15 cellular contexts compared by ENCODE assay signal in the genomic region with DNA sequence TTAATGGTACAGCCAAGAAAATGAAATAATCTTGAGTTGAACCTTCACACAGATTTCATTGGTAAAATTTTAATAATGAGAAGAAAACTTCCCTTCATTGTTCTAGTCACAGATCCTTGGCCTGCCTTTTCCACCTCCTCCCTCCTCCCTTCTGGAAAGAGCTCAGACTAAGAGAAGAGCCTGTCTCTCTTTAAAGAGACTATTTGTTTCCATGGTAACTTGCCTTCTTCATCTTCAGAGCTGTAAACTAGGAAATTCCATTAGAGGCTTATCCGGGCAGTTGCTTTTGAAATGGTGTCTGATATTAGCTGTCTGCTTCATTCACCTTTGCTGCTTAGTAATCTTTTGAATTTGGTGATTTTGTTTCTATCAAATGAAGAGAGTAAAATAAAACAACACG.
"Had no signal": no experiment of that assay in that cellular context is flagged by ENCODE, and none has a peak within 500 bp of the region (broad histone marks: within the 10 kb centered on the region; RNA-seq: fewer than 3 reads in every experiment).

No MANE protein-coding gene starts in this region.

- H3K27ac ChIP-seq: cardiac muscle cell, testis had no signal

- H3K4me3 Mint-ChIP-seq: activated B cell treated with CpG ODN at 0.5 μM for 24 hours; activated CD4-positive, alpha-beta T cell treated with anti-CD3 and anti-CD28 coated beads, Interleukin-2, amount 10 ng/mL, durations not matched to agents 24 days and 14 days; activated naive CD4-positive, alpha-beta T cell treated with anti-CD3 and anti-CD28 coated beads for 36 hours; activated T-helper 17 cell treated with anti-CD3 and anti-CD28 coated beads, Interleukin-2, amount 50 U/mL, for 72 hours; immature natural killer cell; naive thymus-derived CD8-positive, alpha-beta T cell; stimulated activated naive CD8-positive, alpha-beta T cell treated with anti-CD3 and anti-CD28 coated beads, Interleukin-15, amount 100 ng/mL, for 72 hours had no signal

- H3K4me3 ChIP-seq: cardiac muscle cell, lung, mucosa of descending colon, testis had no signal

- H3K9me3 Mint-ChIP-seq: activated T-helper 17 cell treated with anti-CD3 and anti-CD28 coated beads, Interleukin-2, amount 50 U/mL, for 72 hours had no signal

- H3K27me3 ChIP-seq: cardiac muscle cell, testis had no signal

- H3K36me3 ChIP-seq: cardiac muscle cell had no signal

- FAIRE-seq: colon had no signal

- H3K9me3 ChIP-seq: mucosa of descending colon, testis had no signal

- H3K4me1 Mint-ChIP-seq: immature natural killer cell had no signal

- H3K27ac Mint-ChIP-seq: activated B cell treated with CpG ODN at 0.5 μM for 24 hours; activated CD4-positive, alpha-beta T cell treated with anti-CD3 and anti-CD28 coated beads, Interleukin-2, amount 10 ng/mL, durations not matched to agents 24 days and 14 days; activated naive CD4-positive, alpha-beta T cell treated with anti-CD3 and anti-CD28 coated beads for 36 hours; activated T-helper 17 cell treated with anti-CD3 and anti-CD28 coated beads, Interleukin-2, amount 50 U/mL, for 72 hours; immature natural killer cell; naive thymus-derived CD8-positive, alpha-beta T cell; stimulated activated naive CD8-positive, alpha-beta T cell treated with anti-CD3 and anti-CD28 coated beads, Interleukin-15, amount 100 ng/mL, for 72 hours had no signal

- DNase-seq: activated B cell treated with CpG ODN at 0.5 μM for 24 hours; activated CD4-positive, alpha-beta T cell treated with anti-CD3 and anti-CD28 coated beads, Interleukin-2, amount 10 ng/mL, durations not matched to agents 24 days and 14 days; activated naive CD4-positive, alpha-beta T cell treated with anti-CD3 and anti-CD28 coated beads for 36 hours; effector CD8-positive, alpha-beta T cell; immature natural killer cell; mucosa of descending colon; naive thymus-derived CD8-positive, alpha-beta T cell; stimulated activated CD4-positive, alpha-beta T cell treated with anti-CD3 and anti-CD28 coated beads, Interleukin-15, amount 100 ng/mL, for 24 hours; stimulated activated CD4-positive, alpha-beta T cell treated with anti-CD3 and anti-CD28 coated beads, Interleukin-4, amount 100 ng/mL, for 24 hours; stimulated activated naive CD8-positive, alpha-beta T cell treated with anti-CD3 and anti-CD28 coated beads, Interleukin-15, amount 100 ng/mL, for 72 hours; testis had no signal

- ATAC-seq: activated T-helper 17 cell treated with anti-CD3 and anti-CD28 coated beads, Interleukin-2, amount 50 U/mL, for 72 hours; mucosa of descending colon; naive thymus-derived CD8-positive, alpha-beta T cell; stimulated activated naive CD8-positive, alpha-beta T cell treated with anti-CD3 and anti-CD28 coated beads, Interleukin-15, amount 100 ng/mL, for 72 hours had no signal

- H3K4me1 ChIP-seq: testis had no signal

- H3K36me3 Mint-ChIP-seq: immature natural killer cell had no signal
